ENCODE assay signal across 26 cellular contexts in genomic region chr5:90289837-90290236, GRCh38.
DNase-seq lines count a peak whose midpoint lies in the region; TF ChIP-seq lines count a peak whose summit lies in the region.
"Had no signal": no experiment of that assay in that cellular context is flagged by ENCODE, and none has a peak within 500 bp of the region (broad histone marks: within the 10 kb centered on the region; RNA-seq: fewer than 3 reads in every experiment).

No MANE protein-coding gene starts in this region.

- in situ Hi-C loops in brain microvascular endothelial cell (cut with HindIII; ENCODE audit: low pct_ligation_motif_present, low sequenced_read_pairs): no loop called here

- H2AFZ ChIP-seq in ACC112 (ENCODE audit: low read length, unreplicated experiment): peak overlapping the region; percentile 15
- H2AFZ ChIP-seq in fibroblast of lung (ENCODE audit: low read length): no peak overlapping the region
- H2AFZ ChIP-seq: PC-9 had no signal

- TF ChIP-seq CTCF in fibroblast of lung (conservative IDR thresholded peaks at IDR 0.05 in 1 of 2, IDR thresholded peaks at IDR 0.05 in 1 of 2; ENCODE audit: low read depth in 1 of 2, low read length in 2 of 2) (no peak), brain microvascular endothelial cell (IDR thresholded peaks at IDR 0.05; ENCODE audit: low read depth, low read length, missing control alignments) (no peak)

- DNase-seq in HEK293T (ENCODE audit: extremely low spot score) (no peak), SK-N-DZ (ENCODE audit: low spot score) (peak; percentile 46), fibroblast of lung (ENCODE audit: low read depth in 2 of 2) (peak; percentile 15 to 36), SIG-M5 (lab: John Stamatoyannopoulos, UW) (no peak), brain microvascular endothelial cell (no peak), inferior parietal cortex (ENCODE audit: extremely low spot score) (no peak), C1 segment of cervical spinal cord (lab: John Stamatoyannopoulos, UW) (no peak)
- DNase-seq: activated CD8-positive, alpha-beta T cell treated with anti-CD3 and anti-CD28 coated beads for 36 hours; activated naive CD4-positive, alpha-beta T cell; activated T-cell treated with anti-CD3 and anti-CD28 coated beads, Interleukin-2, amount 50 U/mL, for 1 hour; amygdala; CD8-positive, alpha-beta memory T cell; central memory CD4-positive, alpha-beta T cell; DND-41; H9; Karpas-422; midbrain; NCI-H2107; NCI-H69; nephron progenitor cell; PC-9; posterior cingulate gyrus; stimulated activated naive B cell treated with anti-CD40 and anti-IgM and Interleukin-4, amounts not matched to agents 10 μg/mL and 1 μg/mL and 100 μg/mL, for 72 hours had no signal

- no peaks in the 10 kb centered on the region for H3K27me3 ChIP-seq in ACC112 (ENCODE audit: insufficient read depth, low read length)
- H3K27me3 ChIP-seq in fibroblast of lung (ENCODE audit: control insufficient read depth, insufficient read depth, low read length): no peaks in the 10 kb centered on the region
- H3K27me3 ChIP-seq in brain microvascular endothelial cell (replicated peaks): no peaks in the 10 kb centered on the region

- no peak overlapping the region for H3K9ac ChIP-seq in fibroblast of lung (ENCODE audit: insufficient read depth, low read length)

- H3K4me3 ChIP-seq in ACC112 (ENCODE audit: low read depth, low read length) (no peak overlapping the region), fibroblast of lung (replicated peaks in 1 of 4; ENCODE audit: control extremely low read depth in 1 of 4, insufficient read depth in 1 of 4, low read depth in 3 of 4, low read length in 4 of 4) (no peak overlapping the region), brain microvascular endothelial cell (ENCODE audit: low read depth, low read length) (no peak overlapping the region)
- H3K4me3 ChIP-seq: PC-9, SK-N-MC, thoracic aorta had no signal

- H3K36me3 ChIP-seq in ACC112 (ENCODE audit: insufficient read depth, low read length) (no peaks in the 10 kb centered on the region), fibroblast of lung (ENCODE audit: control insufficient read depth, insufficient read depth, low read length) (no peaks in the 10 kb centered on the region), brain microvascular endothelial cell (replicated peaks) (no peaks in the 10 kb centered on the region)
- H3K36me3 ChIP-seq: thoracic aorta had no signal

- H4K20me1 ChIP-seq in fibroblast of lung (ENCODE audit: control insufficient read depth, extremely low read depth, insufficient read depth, low read length): no peaks in the 10 kb centered on the region

- H3K27ac ChIP-seq in ACC112 (ENCODE audit: low read depth, low read length): no peak overlapping the region
- no peak overlapping the region for H3K27ac ChIP-seq in fibroblast of lung (ENCODE audit: insufficient read depth, low read length)
- H3K27ac ChIP-seq in brain microvascular endothelial cell: no peak overlapping the region
- H3K27ac ChIP-seq: PC-9, SK-N-MC, thoracic aorta had no signal

- H3K4me1 ChIP-seq in ACC112 (ENCODE audit: control insufficient read depth, insufficient read depth, low read length, unreplicated experiment) (no peaks in the 10 kb centered on the region), fibroblast of lung (ENCODE audit: control insufficient read depth, extremely low read depth, insufficient read depth, low read length) (no peaks in the 10 kb centered on the region)

- CTCF ChIA-PET in HEK293T (lab: Yijun Ruan, JAX): no interaction called here

- POLR2A ChIA-PET in HEK293T (lab: Yijun Ruan, JAX): no interaction called here

- H3K4me2 ChIP-seq in fibroblast of lung (ENCODE audit: extremely low read depth, insufficient read depth, low read length): no peak overlapping the region
- H3K4me2 ChIP-seq: PC-9 had no signal

- H3K79me2 ChIP-seq in ACC112 (ENCODE audit: control insufficient read depth, insufficient read depth, low read length, unreplicated experiment) (no peaks in the 10 kb centered on the region), fibroblast of lung (ENCODE audit: control insufficient read depth, insufficient read depth, low read length) (no peaks in the 10 kb centered on the region)

- H3K9me3 ChIP-seq in fibroblast of lung (ENCODE audit: control insufficient read depth, insufficient read depth, low read depth, low read length): no peaks in the 10 kb centered on the region
- H3K9me3 ChIP-seq: thoracic aorta had no signal

TF ChIP-seq in HEK293T, 16 proteins besides CTCF, POLR2A, EP300 and RAD21:
- TF ChIP-seq BHLHE40 (IDR thresholded peaks at IDR 0.05; ENCODE audit: borderline replicate concordance) (no peak), L3MBTL2 (conservative IDR thresholded peaks at IDR 0.05) (peak; percentile 69), SUZ12 (IDR thresholded peaks at IDR 0.05) (no peak)
TF ChIP-seq in HEK293T: peak in this region for 1.

Comparison
In these comparisons a context has a peak if more than half of its experiments do, and no peak if none do; other contexts are left out.
1. DNase-seq: peak in SK-N-DZ (single experiment) and fibroblast of lung (2 of 2); none in HEK293T (single experiment), SIG-M5 (single experiment), brain microvascular endothelial cell (single experiment), inferior parietal cortex (single experiment) and C1 segment of cervical spinal cord (0 of 14).